Comparison of ENCODE assay signal across 27 cellular contexts in genomic region chr7:144404911-144405310, GRCh38. TPM values are rescaled to one million over a fixed set of nuclear protein-coding genes. Genes with fewer than 3 reads are reported as not detected.
"Had no signal": no experiment of that assay in that cellular context is flagged by ENCODE, and none has a peak within 500 bp of the region (broad histone marks: within the 10 kb centered on the region; RNA-seq: fewer than 3 reads in every experiment).

No MANE protein-coding gene starts in this region.

- H3K4me3 ChIP-seq: body of pancreas, SJCRH30 had no signal

- ATAC-seq: activated CD4-positive, alpha-beta T cell treated with anti-CD3 and anti-CD28 coated beads for 36 hours; activated CD8-positive, alpha-beta T cell treated with anti-CD3 and anti-CD28 coated beads for 36 hours; body of pancreas; Panc1 had no signal

- DNase-seq: activated CD4-positive, alpha-beta T cell treated with anti-CD3 and anti-CD28 coated beads for 36 hours; activated CD8-positive, alpha-beta memory T cell treated with anti-CD3 and anti-CD28 coated beads, Interleukin-2, amount 50 U/mL, for 4 hours; activated CD8-positive, alpha-beta T cell treated with anti-CD3 and anti-CD28 coated beads for 36 hours; activated naive CD4-positive, alpha-beta T cell treated with anti-CD3 and anti-CD28 coated beads, Interleukin-2, amount 50 U/mL, for 16 hours; activated naive CD8-positive, alpha-beta T cell treated with anti-CD3 and anti-CD28 coated beads, Interleukin-2, amount 10 ng/mL, durations not matched to agents 7 days and 5 days; activated T-cell treated with anti-CD3 and anti-CD28 coated beads, Interleukin-2, amount 50 U/mL, for 1 hour; aorta; body of pancreas; central memory CD4-positive, alpha-beta T cell; Karpas-422; NCI-H1105 treated with DMSO at 0.1 percent for 48 hours; NCI-H1436 treated with DMSO at 0.1 percent for 48 hours; NCI-H187; NCI-H2081; NCI-H510A treated with DMSO at 0.1 percent for 48 hours; NCI-H69; NK-92 treated with Interleukin-12 subunit alpha and Interleukin-12 subunit beta, amount 100 ng/mL, for 24 hours; OCI-M1; Right ventricle myocardium superior; RPMI8226; SJCRH30; SK-N-SH; T-helper 1 cell; WERI-Rb-1 had no signal

RNA-seq across cellular contexts. Expression of gene NOBOX, which starts 1.4 kb away (rescaled TPM):
- total RNA-seq: activated CD4-positive, alpha-beta T cell treated with anti-CD3 and anti-CD28 coated beads for 36 hours; activated CD8-positive, alpha-beta T cell treated with anti-CD3 and anti-CD28 coated beads for 36 hours; activated naive CD8-positive, alpha-beta T cell treated with anti-CD3 and anti-CD28 coated beads, Interleukin-2, amount 10 ng/mL, durations not matched to agents 7 days and 5 days; aorta; body of pancreas; bronchial epithelial cell; Right ventricle myocardium superior; SJCRH30; T-helper 2 cell treated with Interferon-gamma antibody and Interleukin-4, amounts not matched to agents 100 ng/mL and 5 ng/mL, for 36 hours had no signal

RNA-seq across cellular contexts. Expression of gene ARHGEF5, which starts 49.7 kb away (rescaled TPM):
- total RNA-seq: SJCRH30 had no signal
